In the genomic region with DNA sequence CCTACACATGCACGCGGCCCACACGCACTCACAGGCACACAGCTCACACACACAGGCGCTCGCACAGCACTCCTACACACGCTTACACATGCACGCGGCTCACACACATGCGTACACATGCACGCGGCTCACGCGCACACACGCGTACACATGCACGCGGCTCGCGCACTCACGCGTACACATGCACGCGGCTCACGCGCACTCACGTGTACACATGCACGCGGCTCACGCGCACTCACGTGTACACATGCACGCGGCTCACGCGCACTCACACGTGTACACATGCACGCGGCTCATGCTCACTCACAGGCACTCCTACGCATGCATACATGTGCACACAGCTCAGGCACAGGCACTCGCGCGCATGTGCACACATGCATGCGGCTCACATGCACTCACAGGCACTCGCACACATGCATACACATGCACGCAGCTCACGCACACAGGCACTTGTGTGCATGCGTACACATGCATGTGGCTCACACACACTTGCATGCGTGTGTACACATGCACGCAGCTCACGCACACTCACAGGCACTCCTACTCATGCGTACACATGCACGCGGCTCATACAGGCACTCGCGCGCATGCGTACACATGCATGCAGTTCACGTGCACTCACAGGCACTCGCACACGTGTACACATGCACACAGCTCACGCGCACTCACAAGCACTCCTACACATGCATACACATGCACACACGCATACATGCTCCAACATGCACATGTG, we compare ENCODE assay signal across 26 cellular contexts.
"Had no signal": no experiment of that assay in that cellular context is flagged by ENCODE, and none has a peak within 500 bp of the region (broad histone marks: within the 10 kb centered on the region; RNA-seq: fewer than 3 reads in every experiment).

No MANE protein-coding gene starts in this region.

- H3K27ac ChIP-seq: adrenal gland, coronary artery, epithelial cell of prostate, heart right ventricle, suprapubic skin, tibial nerve, vagina had no signal

- H3K27me3 Mint-ChIP-seq: activated B cell treated with CpG ODN at 0.5 μM for 24 hours; activated CD4-positive, alpha-beta T cell treated with anti-CD3 and anti-CD28 coated beads for 36 hours; activated naive CD4-positive, alpha-beta T cell treated with anti-CD3 and anti-CD28 coated beads, Interleukin-2, amount 50 U/mL, for 24 hours; stimulated activated naive CD8-positive, alpha-beta T cell treated with anti-CD3 and anti-CD28 coated beads, Interleukin-15, amount 100 ng/mL, for 72 hours had no signal

- ATAC-seq: activated CD4-positive, alpha-beta T cell treated with anti-CD3 and anti-CD28 coated beads for 36 hours; left colon; mucosa of descending colon; stimulated activated effector memory CD8-positive, alpha-beta T cell treated with anti-CD3 and anti-CD28 coated beads, Interleukin-12 subunit alpha, Interleukin-12 subunit beta, amount 100 ng/mL, for 72 hours; stimulated activated naive CD8-positive, alpha-beta T cell treated with anti-CD3 and anti-CD28 coated beads, Interleukin-15, amount 100 ng/mL, for 72 hours had no signal

- H3K4me3 Mint-ChIP-seq: activated B cell treated with CpG ODN at 0.5 μM for 24 hours; activated CD4-positive, alpha-beta T cell treated with anti-CD3 and anti-CD28 coated beads for 36 hours; activated naive CD4-positive, alpha-beta T cell treated with anti-CD3 and anti-CD28 coated beads, Interleukin-2, amount 50 U/mL, for 24 hours; endodermal cell; nephron progenitor cell; stimulated activated effector memory CD8-positive, alpha-beta T cell treated with anti-CD3 and anti-CD28 coated beads, Interleukin-12 subunit alpha, Interleukin-12 subunit beta, amount 100 ng/mL, for 72 hours; stimulated activated naive CD8-positive, alpha-beta T cell treated with anti-CD3 and anti-CD28 coated beads, Interleukin-15, amount 100 ng/mL, for 72 hours had no signal

- H3K4me1 ChIP-seq: adrenal gland, heart right ventricle, suprapubic skin, tibial nerve, vagina had no signal

- H3K4me1 Mint-ChIP-seq: activated B cell treated with CpG ODN at 0.5 μM for 24 hours; activated CD4-positive, alpha-beta T cell treated with anti-CD3 and anti-CD28 coated beads for 36 hours; activated naive CD4-positive, alpha-beta T cell treated with anti-CD3 and anti-CD28 coated beads, Interleukin-2, amount 50 U/mL, for 24 hours; endodermal cell; nephron progenitor cell; stimulated activated naive CD8-positive, alpha-beta T cell treated with anti-CD3 and anti-CD28 coated beads, Interleukin-15, amount 100 ng/mL, for 72 hours had no signal

- H3K27me3 ChIP-seq: adrenal gland, heart right ventricle, suprapubic skin, tibial nerve, vagina had no signal

- FAIRE-seq: keratinocyte, small intestine had no signal

- H3K36me3 Mint-ChIP-seq: activated naive CD4-positive, alpha-beta T cell treated with anti-CD3 and anti-CD28 coated beads, Interleukin-2, amount 50 U/mL, for 24 hours had no signal

- DNase-seq: activated B cell treated with CpG ODN at 0.5 μM for 24 hours; activated CD4-positive, alpha-beta T cell treated with anti-CD3 and anti-CD28 coated beads for 36 hours; activated CD4-positive, alpha-beta T cell treated with anti-CD3 and anti-CD28 coated beads, Interleukin-2, amount 50 U/mL, for 4 hours; activated effector memory CD4-positive, alpha-beta T cell treated with anti-CD3 and anti-CD28 coated beads, Interleukin-2, amount 50 U/mL, for 16 hours; cerebellar nuclear complex; endodermal cell; left colon; mesendoderm; mucosa of descending colon; nephron progenitor cell; occipital lobe; small intestine; stimulated activated CD4-positive, alpha-beta T cell treated with anti-CD3 and anti-CD28 coated beads, Interleukin-2, amount 100 ng/mL, for 24 hours; stimulated activated naive CD8-positive, alpha-beta T cell treated with anti-CD3 and anti-CD28 coated beads, Interleukin-15, amount 100 ng/mL, for 72 hours; T-helper 1 cell; T-helper 9 cell had no signal

- H3K9me3 ChIP-seq: adrenal gland, heart right ventricle, mucosa of descending colon, suprapubic skin, tibial nerve, vagina had no signal

- H3K9me3 Mint-ChIP-seq: activated B cell treated with CpG ODN at 0.5 μM for 24 hours; activated naive CD4-positive, alpha-beta T cell treated with anti-CD3 and anti-CD28 coated beads, Interleukin-2, amount 50 U/mL, for 24 hours; endodermal cell; nephron progenitor cell; stimulated activated effector memory CD8-positive, alpha-beta T cell treated with anti-CD3 and anti-CD28 coated beads, Interleukin-12 subunit alpha, Interleukin-12 subunit beta, amount 100 ng/mL, for 72 hours had no signal

- H3K4me3 ChIP-seq: adrenal gland, coronary artery, heart right ventricle, mucosa of descending colon, suprapubic skin, tibial nerve, vagina had no signal

- H3K27ac Mint-ChIP-seq: activated B cell treated with CpG ODN at 0.5 μM for 24 hours; activated CD4-positive, alpha-beta T cell treated with anti-CD3 and anti-CD28 coated beads for 36 hours; activated naive CD4-positive, alpha-beta T cell treated with anti-CD3 and anti-CD28 coated beads, Interleukin-2, amount 50 U/mL, for 24 hours; stimulated activated effector memory CD8-positive, alpha-beta T cell treated with anti-CD3 and anti-CD28 coated beads, Interleukin-12 subunit alpha, Interleukin-12 subunit beta, amount 100 ng/mL, for 72 hours had no signal
